1 cellular context compared by ENCODE assay signal in genomic region chr3:51995346-51996156, GRCh38.
TF ChIP-seq lines count a peak whose summit lies in the region.

TSS of gene RPL29 (minus strand) at chr3:51995895. CDS start at chr3:51995461, 434 bp downstream.

TF ChIP-seq in HepG2, 621 proteins besides CTCF, POLR2A, EP300 and RAD21 (continued from another document and continues in another):
- no peak for TF ChIP-seq IRF1 (CRISPR knock-in tag; IDR thresholded peaks at IDR 0.05; ENCODE audit: low read depth)
- TF ChIP-seq ZKSCAN5 (CRISPR knock-in tag; IDR thresholded peaks at IDR 0.05): no peak
- TF ChIP-seq BCL6 (CRISPR knock-in tag; IDR thresholded peaks at IDR 0.05): peak; percentile 67
- TF ChIP-seq FIP1L1 (IDR thresholded peaks at IDR 0.05; ENCODE audit: borderline replicate concordance, insufficient read depth, low read depth, low read length): no peak
- peak; percentile 47; the same call in 1 of the 2 replicates for TF ChIP-seq ZNF160 (CRISPR knock-in tag; IDR thresholded peaks at IDR 0.05)
- peak; percentile 66; the same call in 1 of the 2 replicates for TF ChIP-seq ZNF441 (CRISPR knock-in tag; IDR thresholded peaks at IDR 0.05; ENCODE audit: borderline replicate concordance)
- no peak for TF ChIP-seq MAFK (conservative IDR thresholded peaks at IDR 0.05 in 1 of 2, IDR thresholded peaks at IDR 0.05 in 1 of 2; ENCODE audit: low read length in 2 of 2)
- TF ChIP-seq MBNL3 (CRISPR knock-in tag; conservative IDR thresholded peaks at IDR 0.05): no peak
- TF ChIP-seq TEAD2 (CRISPR knock-in tag; IDR thresholded peaks at IDR 0.05): no peak
- peak; percentile 82 for TF ChIP-seq HCFC1 (IDR thresholded peaks at IDR 0.05; ENCODE audit: low read depth, low read length)
- peak; percentile 52; the same call in 1 of the 2 replicates for TF ChIP-seq ZNF281 (CRISPR knock-in tag; IDR thresholded peaks at IDR 0.05; ENCODE audit: borderline replicate concordance)
- no peak for TF ChIP-seq CREBL2 (CRISPR knock-in tag; IDR thresholded peaks at IDR 0.05; ENCODE audit: borderline replicate concordance)
- peak; percentile 66; the same call in 1 of the 2 replicates for TF ChIP-seq FOXJ3 (CRISPR knock-in tag; IDR thresholded peaks at IDR 0.05; ENCODE audit: borderline replicate concordance)
- TF ChIP-seq KMT2B (CRISPR knock-in tag; IDR thresholded peaks at IDR 0.05): peak; percentile 79; the same call in 1 of the 2 replicates
- TF ChIP-seq CEBPG (CRISPR knock-in tag; IDR thresholded peaks at IDR 0.05): no peak; the same call in 1 of the 2 replicates
- TF ChIP-seq JUND (CRISPR knock-in tag; IDR thresholded peaks at IDR 0.05): no peak
- TF ChIP-seq THAP11 (CRISPR knock-in tag; IDR thresholded peaks at IDR 0.05): peak; percentile 97
- peak; percentile 84 for TF ChIP-seq PHF21A (CRISPR knock-in tag; IDR thresholded peaks at IDR 0.05)
- no peak for TF ChIP-seq PRDM15 (CRISPR knock-in tag; IDR thresholded peaks at IDR 0.05)
- peak; percentile 79 for TF ChIP-seq THRA (CRISPR knock-in tag; IDR thresholded peaks at IDR 0.05; ENCODE audit: borderline replicate concordance)
- TF ChIP-seq ZNF720 (CRISPR knock-in tag; IDR thresholded peaks at IDR 0.05): no peak
- TF ChIP-seq RARA (CRISPR knock-in tag; IDR thresholded peaks at IDR 0.05): no peak
- TF ChIP-seq TBX2 (CRISPR knock-in tag; IDR thresholded peaks at IDR 0.05; ENCODE audit: borderline replicate concordance): peak; percentile 72
- no peak for TF ChIP-seq PRPF4 (IDR thresholded peaks at IDR 0.05; ENCODE audit: low read depth, low read length, poor library complexity, severe bottlenecking)
- peak; percentile 60 for TF ChIP-seq RXRA (CRISPR knock-in tag; IDR thresholded peaks at IDR 0.05)
- TF ChIP-seq ZNF597 (CRISPR knock-in tag; IDR thresholded peaks at IDR 0.05): no peak
- TF ChIP-seq ZNF800 (CRISPR knock-in tag; IDR thresholded peaks at IDR 0.05): no peak; the same call in 1 of the 2 replicates
- no peak for TF ChIP-seq KLF13 (CRISPR knock-in tag; IDR thresholded peaks at IDR 0.05)
- TF ChIP-seq ZNF256 (CRISPR knock-in tag; conservative IDR thresholded peaks at IDR 0.05): peak; percentile 81; the same call in 1 of the 2 replicates
- no peak for TF ChIP-seq CHCHD3 (CRISPR knock-in tag; IDR thresholded peaks at IDR 0.05)
- TF ChIP-seq ZNF260 (CRISPR knock-in tag; IDR thresholded peaks at IDR 0.05; ENCODE audit: borderline replicate concordance, low read depth): no peak
- peak; percentile 87; the same call in 1 of the 2 replicates for TF ChIP-seq ZNF788 (CRISPR knock-in tag; IDR thresholded peaks at IDR 0.05; ENCODE audit: borderline replicate concordance)
- TF ChIP-seq TBX3 (IDR thresholded peaks at IDR 0.05; ENCODE audit: borderline replicate concordance): 0 out of 2 replicates have a peak, but pooled peaks have one; percentile 39
- TF ChIP-seq ZNF337 (CRISPR knock-in tag; IDR thresholded peaks at IDR 0.05; ENCODE audit: borderline replicate concordance, low read depth): no peak
- TF ChIP-seq MED1 (CRISPR knock-in tag; IDR thresholded peaks at IDR 0.05): peak; percentile 80
- TF ChIP-seq ZNF589 (CRISPR knock-in tag; conservative IDR thresholded peaks at IDR 0.05): peak; percentile 89
- TF ChIP-seq THAP9 (CRISPR knock-in tag; IDR thresholded peaks at IDR 0.05; ENCODE audit: borderline replicate concordance): peak; percentile 95
- peak; percentile 31; the same call in 1 of the 2 replicates for TF ChIP-seq ZNF776 (CRISPR knock-in tag; IDR thresholded peaks at IDR 0.05)
- no peak for TF ChIP-seq TBP (CRISPR knock-in tag; IDR thresholded peaks at IDR 0.05)
- 0 out of 2 replicates have a peak, but pooled peaks have one; percentile 70 for TF ChIP-seq ZNF329 (CRISPR knock-in tag; IDR thresholded peaks at IDR 0.05; ENCODE audit: low read depth)
- TF ChIP-seq ZNF850 (CRISPR knock-in tag; conservative IDR thresholded peaks at IDR 0.05): no peak
- TF ChIP-seq PHF8 (CRISPR knock-in tag; IDR thresholded peaks at IDR 0.05): peak; percentile 90
- no peak; the same call in 1 of the 2 replicates for TF ChIP-seq JUN (CRISPR knock-in tag; IDR thresholded peaks at IDR 0.05)
- peak; percentile 59; the same call in 1 of the 2 replicates for TF ChIP-seq SIX1 (CRISPR knock-in tag; IDR thresholded peaks at IDR 0.05; ENCODE audit: borderline replicate concordance)
- TF ChIP-seq SAP130 (CRISPR knock-in tag; IDR thresholded peaks at IDR 0.05; ENCODE audit: low read depth): peak; percentile 95
- TF ChIP-seq ZBTB33 (CRISPR knock-in tag; IDR thresholded peaks at IDR 0.05): peak; percentile 58
- no peak for TF ChIP-seq PREB (CRISPR knock-in tag; IDR thresholded peaks at IDR 0.05)
- TF ChIP-seq FOSL2 (CRISPR knock-in tag; IDR thresholded peaks at IDR 0.05): peak; percentile 57
- TF ChIP-seq SKI (IDR thresholded peaks at IDR 0.05; ENCODE audit: partially characterized antibody): peak; percentile 35
